1 cellular context compared by ENCODE assay signal in genomic region chr3:152268501-152269422, GRCh38.
TF ChIP-seq lines count a peak whose summit lies in the region.

Gene MBNL1 (plus strand): TSS chr3:152268929. CDS start chr3:152300194, 31,265 bp downstream.

TF ChIP-seq in HepG2, 621 proteins besides CTCF, POLR2A, EP300 and RAD21 (continued from another document and continues in another):
- TF ChIP-seq ZNF710 (CRISPR knock-in tag; IDR thresholded peaks at IDR 0.05; ENCODE audit: borderline replicate concordance) (no peak; the same call in 1 of the 2 replicates), ESRRA (CRISPR knock-in tag; IDR thresholded peaks at IDR 0.05; ENCODE audit: low read depth) (0 out of 2 replicates have a peak, but pooled peaks have one; percentile 19), ZNF33A (CRISPR knock-in tag; IDR thresholded peaks at IDR 0.05; ENCODE audit: borderline replicate concordance) (no peak), ZNF292 (CRISPR knock-in tag; IDR thresholded peaks at IDR 0.05; ENCODE audit: borderline replicate concordance, low read depth) (no peak), ZNF646 (CRISPR knock-in tag; IDR thresholded peaks at IDR 0.05) (peak; percentile 78), PCBP2 (optimal IDR thresholded peaks at IDR 0.05; ENCODE audit: low read depth, low read length, poor library complexity, severe bottlenecking) (no peak), ONECUT2 (CRISPR knock-in tag; IDR thresholded peaks at IDR 0.05) (no peak; the same call in 1 of the 2 replicates), ZFP37 (CRISPR knock-in tag; IDR thresholded peaks at IDR 0.05; ENCODE audit: borderline replicate concordance) (peak; percentile 73; the same call in 1 of the 2 replicates), ZNF224 (CRISPR knock-in tag; IDR thresholded peaks at IDR 0.05) (peak; percentile 65; the same call in 1 of the 2 replicates), ZBTB38 (CRISPR knock-in tag; IDR thresholded peaks at IDR 0.05) (0 out of 2 replicates have a peak, but pooled peaks have one; percentile 28), FLYWCH1 (CRISPR knock-in tag; IDR thresholded peaks at IDR 0.05) (no peak), ZNF639 (CRISPR knock-in tag; conservative IDR thresholded peaks at IDR 0.05) (peak; percentile 45; the same call in 1 of the 2 replicates), ZNF124 (CRISPR knock-in tag; IDR thresholded peaks at IDR 0.05) (no peak; the same call in 1 of the 2 replicates), SOX13 (IDR thresholded peaks at IDR 0.05) (no peak), SOX13 (CRISPR knock-in tag; conservative IDR thresholded peaks at IDR 0.05 in 1 of 2, IDR thresholded peaks at IDR 0.05 in 1 of 2) (no peak), ZBTB7A (CRISPR knock-in tag; IDR thresholded peaks at IDR 0.05) (no peak), KAT7 (CRISPR knock-in tag; IDR thresholded peaks at IDR 0.05; ENCODE audit: borderline replicate concordance) (peak; percentile 77), SP4 (CRISPR knock-in tag; IDR thresholded peaks at IDR 0.05) (peak; percentile 51; the same call in 1 of the 2 replicates), NFYC (CRISPR knock-in tag; IDR thresholded peaks at IDR 0.05) (peak; percentile 32; the same call in 1 of the 2 replicates), ZBTB21 (CRISPR knock-in tag; IDR thresholded peaks at IDR 0.05) (no peak), YEATS2 (CRISPR knock-in tag; IDR thresholded peaks at IDR 0.05; ENCODE audit: borderline replicate concordance) (peak; percentile 47), ZNF567 (CRISPR knock-in tag; IDR thresholded peaks at IDR 0.05; ENCODE audit: borderline replicate concordance) (no peak), ZHX1 (CRISPR knock-in tag; IDR thresholded peaks at IDR 0.05; ENCODE audit: low read depth) (no peak; the same call in 1 of the 2 replicates), ASH2L (IDR thresholded peaks at IDR 0.05; ENCODE audit: insufficient read length, low read depth, low read length) (peak; percentile 90), SKIL (CRISPR knock-in tag; IDR thresholded peaks at IDR 0.05; ENCODE audit: borderline replicate concordance) (no peak), PHF21A (CRISPR knock-in tag; IDR thresholded peaks at IDR 0.05) (peak; percentile 54), BRCA1 (CRISPR knock-in tag; IDR thresholded peaks at IDR 0.05) (no peak), ZSCAN30 (CRISPR knock-in tag; IDR thresholded peaks at IDR 0.05) (no peak), GTF3A (CRISPR knock-in tag; conservative IDR thresholded peaks at IDR 0.05) (no peak), NPAS2 (CRISPR knock-in tag; IDR thresholded peaks at IDR 0.05; ENCODE audit: borderline replicate concordance) (no peak), TFE3 (CRISPR knock-in tag; IDR thresholded peaks at IDR 0.05) (0 out of 2 replicates have a peak, but pooled peaks have one; percentile 56), ZNF549 (CRISPR knock-in tag; IDR thresholded peaks at IDR 0.05) (no peak), U2AF2 (IDR thresholded peaks at IDR 0.05; ENCODE audit: low read depth, low read length) (no peak; the same call in 1 of the 2 replicates), ZNF564 (CRISPR knock-in tag; IDR thresholded peaks at IDR 0.05) (no peak; the same call in 1 of the 2 replicates), ZNF230 (CRISPR knock-in tag; IDR thresholded peaks at IDR 0.05) (no peak)
- TF ChIP-seq, protein P1, sequence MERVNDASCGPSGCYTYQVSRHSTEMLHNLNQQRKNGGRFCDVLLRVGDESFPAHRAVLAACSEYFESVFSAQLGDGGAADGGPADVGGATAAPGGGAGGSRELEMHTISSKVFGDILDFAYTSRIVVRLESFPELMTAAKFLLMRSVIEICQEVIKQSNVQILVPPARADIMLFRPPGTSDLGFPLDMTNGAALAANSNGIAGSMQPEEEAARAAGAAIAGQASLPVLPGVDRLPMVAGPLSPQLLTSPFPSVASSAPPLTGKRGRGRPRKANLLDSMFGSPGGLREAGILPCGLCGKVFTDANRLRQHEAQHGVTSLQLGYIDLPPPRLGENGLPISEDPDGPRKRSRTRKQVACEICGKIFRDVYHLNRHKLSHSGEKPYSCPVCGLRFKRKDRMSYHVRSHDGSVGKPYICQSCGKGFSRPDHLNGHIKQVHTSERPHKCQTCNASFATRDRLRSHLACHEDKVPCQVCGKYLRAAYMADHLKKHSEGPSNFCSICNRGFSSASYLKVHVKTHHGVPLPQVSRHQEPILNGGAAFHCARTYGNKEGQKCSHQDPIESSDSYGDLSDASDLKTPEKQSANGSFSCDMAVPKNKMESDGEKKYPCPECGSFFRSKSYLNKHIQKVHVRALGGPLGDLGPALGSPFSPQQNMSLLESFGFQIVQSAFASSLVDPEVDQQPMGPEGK (CRISPR knock-in tag; IDR thresholded peaks at IDR 0.05): no peak; the same call in 1 of the 2 replicates
- TF ChIP-seq, protein P2, sequence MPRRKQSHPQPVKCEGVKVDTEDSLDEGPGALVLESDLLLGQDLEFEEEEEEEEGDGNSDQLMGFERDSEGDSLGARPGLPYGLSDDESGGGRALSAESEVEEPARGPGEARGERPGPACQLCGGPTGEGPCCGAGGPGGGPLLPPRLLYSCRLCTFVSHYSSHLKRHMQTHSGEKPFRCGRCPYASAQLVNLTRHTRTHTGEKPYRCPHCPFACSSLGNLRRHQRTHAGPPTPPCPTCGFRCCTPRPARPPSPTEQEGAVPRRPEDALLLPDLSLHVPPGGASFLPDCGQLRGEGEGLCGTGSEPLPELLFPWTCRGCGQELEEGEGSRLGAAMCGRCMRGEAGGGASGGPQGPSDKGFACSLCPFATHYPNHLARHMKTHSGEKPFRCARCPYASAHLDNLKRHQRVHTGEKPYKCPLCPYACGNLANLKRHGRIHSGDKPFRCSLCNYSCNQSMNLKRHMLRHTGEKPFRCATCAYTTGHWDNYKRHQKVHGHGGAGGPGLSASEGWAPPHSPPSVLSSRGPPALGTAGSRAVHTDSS (CRISPR knock-in tag; conservative IDR thresholded peaks at IDR 0.05): no peak
